ENCODE assay signal across 8 cellular contexts in genomic region chr3:37994639-37994972, GRCh38. TPM values are rescaled to one million over a fixed set of nuclear protein-coding genes. Genes with fewer than 3 reads are reported as not detected.
DNase-seq lines count a peak whose midpoint lies in the region; ATAC-seq and TF ChIP-seq lines count a peak whose summit lies in the region.

No MANE protein-coding gene starts in this region.

- H3K27ac Mint-ChIP-seq in memory B cell: peak overlapping the region; percentile 87

- H3K4me1 Mint-ChIP-seq in memory B cell: peaks cover 36% of the 10 kb centered on the region

- peaks cover 1% of the 10 kb centered on the region for H3K27me3 Mint-ChIP-seq in memory B cell

- intact Hi-C loops in left cardiac atrium (cut with DNase I): no loop called here
- intact Hi-C loops in ascending aorta (cut with DNase I): no loop called here
- intact Hi-C loops in thyroid gland (cut with DNase I): no loop called here

- WGBS in upper lobe of left lung, 2 donors: 29 to 30% methylated on average over 2 of the region's 2 CpGs
- WGBS in thyroid gland, 2 donors: 41 to 53% methylated on average over 2 of the region's 2 CpGs

- H3K36me3 ChIP-seq in right atrium auricular region (no peaks in the 10 kb centered on the region), ascending aorta (no peaks in the 10 kb centered on the region), upper lobe of left lung (no peaks in the 10 kb centered on the region), thyroid gland (no peaks in the 10 kb centered on the region)

- no peak for TF ChIP-seq CTCF in right atrium auricular region (IDR thresholded peaks at IDR 0.05)
- no peak for TF ChIP-seq CTCF in ascending aorta (IDR thresholded peaks at IDR 0.05)
- no peak for TF ChIP-seq CTCF in upper lobe of left lung (IDR thresholded peaks at IDR 0.05)
- no peak for TF ChIP-seq CTCF in thyroid gland (IDR thresholded peaks at IDR 0.05)

- TF ChIP-seq POLR2A in upper lobe of left lung (IDR thresholded peaks at IDR 0.05): no peak
- no peak for TF ChIP-seq POLR2A in thyroid gland (IDR thresholded peaks at IDR 0.05)

- H3K4me3 Mint-ChIP-seq in memory B cell: peak overlapping the region; percentile 96

- TF ChIP-seq EP300 in upper lobe of left lung (IDR thresholded peaks at IDR 0.05): no peak

- H3K4me1 ChIP-seq in right atrium auricular region: peaks cover 0 to 34% of the 10 kb centered on the region in 2 donors
- H3K4me1 ChIP-seq in ascending aorta: peaks cover 0 to 20% of the 10 kb centered on the region in 2 donors
- H3K4me1 ChIP-seq in upper lobe of left lung: peaks cover 32 to 52% (median 44%) of the 10 kb centered on the region in 4 donors
- H3K4me1 ChIP-seq in thyroid gland: peaks cover 10 to 23% of the 10 kb centered on the region in 2 donors

- H3K27ac ChIP-seq in right atrium auricular region: peak overlapping the region; percentile 74 to 80
- peak overlapping the region in 1 of 2 donors; percentile 73 for H3K27ac ChIP-seq in ascending aorta
- peak overlapping the region; percentile 79 to 89 (median 83) for H3K27ac ChIP-seq in upper lobe of left lung
- peak overlapping the region in 1 of 3 donors; percentile 76 for H3K27ac ChIP-seq in thyroid gland

- H3K9me3 ChIP-seq in right atrium auricular region (no peaks in the 10 kb centered on the region), ascending aorta (no peaks in the 10 kb centered on the region), upper lobe of left lung (no peaks in the 10 kb centered on the region), thyroid gland (no peaks in the 10 kb centered on the region)

- peaks cover 16% of the 10 kb centered on the region for H3K36me3 Mint-ChIP-seq in memory B cell

- DNase-seq in right atrium auricular region (ENCODE audit: low spot score) (no peak), left cardiac atrium (no peak), ascending aorta (ENCODE audit: low spot score in 2 of 2) (no peak), memory B cell (ENCODE audit: low spot score in 2 of 2) (no peak), upper lobe of left lung (no peak), thyroid gland (no peak), COLO668 (lab: John Stamatoyannopoulos, UW; ENCODE audit: unreplicated experiment) (no peak), COLO829 (ENCODE audit: low spot score) (no peak)

- H3K4me3 ChIP-seq in right atrium auricular region (peak overlapping the region; percentile 48 to 66), ascending aorta (peak overlapping the region; percentile 67 to 78), upper lobe of left lung (peak overlapping the region in 3 of 4 donors; percentile 57 to 62 (median 60)), thyroid gland (replicated peaks in 1 of 3) (peak overlapping the region in 1 of 3 donors; percentile 49)

- ATAC-seq in left cardiac atrium (no peak), memory B cell (ENCODE audit: low read depth) (no peak), upper lobe of left lung (ENCODE audit: low FRiP score in 2 of 2) (no peak)

- H3K9me3 Mint-ChIP-seq in memory B cell: no peaks in the 10 kb centered on the region

- H3K27me3 ChIP-seq in right atrium auricular region (no peaks in the 10 kb centered on the region), ascending aorta (no peaks in the 10 kb centered on the region), upper lobe of left lung (no peaks in the 10 kb centered on the region), thyroid gland (no peaks in the 10 kb centered on the region)

RNA-seq across cellular contexts. Expression of gene VILL, which starts 4.0 kb away (rescaled TPM):
- total RNA-seq in right atrium auricular region (10 to 100 TPM in 1 of 2 donors, 1 to 10 TPM in 1; 4.2 to 12.2 TPM), left cardiac atrium (1 to 10 TPM; 6.1 to 6.2 TPM), ascending aorta (6.3 TPM), upper lobe of left lung (10 to 100 TPM in 5 of 6 donors, 1 to 10 TPM in 1; 5.6 to 41.9 (median 19.0) TPM), thyroid gland (10 to 100 TPM in 2 of 4 donors, 1 to 10 TPM in 2; 5.5 to 13.0 (median 9.5) TPM)

RNA-seq across cellular contexts. Expression of gene PLCD1, which starts 34.8 kb away (rescaled TPM):
- 10 to 100 TPM in 1 of 2 donors, 1 to 10 TPM in 1; 8.7 to 15.5 TPM for total RNA-seq in right atrium auricular region
- 10 to 100 TPM; 10.8 to 12.3 TPM for total RNA-seq in left cardiac atrium
- 167 TPM for total RNA-seq in ascending aorta
- total RNA-seq in upper lobe of left lung: 10 to 100 TPM; 20.8 to 80.1 (median 36.1) TPM
- 10 to 100 TPM; 13.8 to 19.9 (median 16.0) TPM for total RNA-seq in thyroid gland

RNA-seq across cellular contexts. Expression of gene DLEC1, which starts 44.4 kb away (rescaled TPM):
- total RNA-seq in right atrium auricular region: under 1 TPM; 0.22 to 0.35 TPM
- under 1 TPM; 0.29 to 0.82 TPM for total RNA-seq in left cardiac atrium
- total RNA-seq in ascending aorta: 0.11 TPM
- 10 to 100 TPM in 3 of 6 donors, 1 to 10 TPM in 3; 2.3 to 34.8 (median 14.3) TPM for total RNA-seq in upper lobe of left lung
- total RNA-seq in thyroid gland: 1 to 10 TPM in 3 of 4 donors, under 1 TPM in 1; 0.44 to 1.7 (median 1.5) TPM
